13 cellular contexts compared by ENCODE assay signal in the genomic region with DNA sequence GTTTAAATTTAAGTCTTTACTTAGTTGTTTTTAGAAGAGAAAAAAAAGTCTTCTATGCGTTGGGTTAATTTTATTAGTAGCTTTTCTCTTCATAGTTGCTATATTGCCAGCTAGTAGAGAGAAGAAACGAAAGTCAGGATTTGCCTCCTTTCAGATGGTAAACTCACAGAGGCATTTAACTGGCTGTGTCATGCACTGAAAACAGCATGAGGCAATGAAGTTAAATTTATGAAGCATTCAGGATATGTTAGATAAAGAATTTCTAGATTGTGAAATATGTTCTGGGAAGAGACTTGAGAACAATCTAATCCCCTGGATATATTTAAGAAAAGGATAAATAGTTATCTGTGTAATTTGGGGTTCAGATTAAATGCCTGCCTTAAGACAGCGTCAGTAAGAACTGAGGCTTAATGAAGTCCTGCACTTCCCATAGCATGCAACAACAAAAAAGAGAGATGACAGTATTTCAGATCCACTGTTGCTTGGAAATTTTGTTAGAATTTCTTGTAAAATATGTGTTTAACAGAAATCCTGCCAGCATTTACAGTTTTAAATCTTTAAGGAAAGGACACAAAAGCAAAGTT. TPM values are rescaled to one million over a fixed set of nuclear protein-coding genes. Genes with fewer than 3 reads are reported as not detected.
DNase-seq lines count a peak whose midpoint lies in the region; ATAC-seq and TF ChIP-seq lines count a peak whose summit lies in the region.
"Had no signal": no experiment of that assay in that cellular context is flagged by ENCODE, and none has a peak within 500 bp of the region (broad histone marks: within the 10 kb centered on the region; RNA-seq: fewer than 3 reads in every experiment).

No MANE protein-coding gene starts in this region.

- H3K27ac ChIP-seq in SK-N-MC (peak overlapping the region; percentile 89), heart left ventricle (peak overlapping the region in 9 of 12 donors; percentile 27 to 67 (median 49))

- no peak for TF ChIP-seq POLR2A in heart left ventricle (IDR thresholded peaks at IDR 0.05)

- POLR2A ChIA-PET in AG04449 (lab: Yijun Ruan, JAX) = no interaction called here

- no peak overlapping the region for H3K27ac Mint-ChIP-seq in activated naive CD8-positive, alpha-beta T cell treated with anti-CD3 and anti-CD28 coated beads, Interleukin-2, amount 50 U/mL, for 24 hours
- H3K27ac Mint-ChIP-seq in activated naive CD4-positive, alpha-beta T cell treated with anti-CD3 and anti-CD28 coated beads for 36 hours = no peak overlapping the region
- H3K27ac Mint-ChIP-seq: activated CD4-positive, alpha-beta T cell treated with anti-CD3 and anti-CD28 coated beads, Interleukin-2, amount 10 ng/mL, durations not matched to agents 24 days and 14 days had no signal

- TF ChIP-seq CTCF in AG04449 (IDR thresholded peaks at IDR 0.05; ENCODE audit: insufficient read depth, low read length, missing control alignments) (no peak), heart left ventricle (IDR thresholded peaks at IDR 0.05) (no peak), omental fat pad (IDR thresholded peaks at IDR 0.05) (no peak)

- no peak overlapping the region for H3K4me3 Mint-ChIP-seq in activated naive CD8-positive, alpha-beta T cell treated with anti-CD3 and anti-CD28 coated beads, Interleukin-2, amount 50 U/mL, for 24 hours
- H3K4me3 Mint-ChIP-seq in activated naive CD4-positive, alpha-beta T cell treated with anti-CD3 and anti-CD28 coated beads for 36 hours = no peak overlapping the region
- H3K4me3 Mint-ChIP-seq: activated CD4-positive, alpha-beta T cell treated with anti-CD3 and anti-CD28 coated beads, Interleukin-2, amount 10 ng/mL, durations not matched to agents 24 days and 14 days had no signal

- CTCF ChIA-PET in AG04449 (lab: Yijun Ruan, JAX) = interaction anchor here (0.9 to 1.4 kb wide), 2 partner anchors 133 to 327 kb away, joined by 3 to 5 read pairs; no protein-coding TSS in a partner anchor
- CTCF ChIA-PET in activated naive CD4-positive, alpha-beta T cell treated with anti-CD3 and anti-CD28 coated beads for 36 hours (lab: Charles Lee) = interaction anchor here (0.7 kb wide), 1 partner anchor 134 kb away, joined by 3 read pairs; no protein-coding TSS in a partner anchor

- H3K4me3 ChIP-seq in AG04449 (ENCODE audit: low read depth, low read length) (no peak overlapping the region), SK-N-MC (peak overlapping the region; percentile 64), heart left ventricle (peak overlapping the region in 11 of 12 donors; percentile 12 to 54 (median 44))

- DNase-seq in AG04449 (ENCODE audit: low read depth, low spot score) (peak; percentile 14), SK-N-MC (ENCODE audit: low read depth, low spot score) (peak; percentile 57), heart left ventricle (no peak), omental fat pad (ENCODE audit: low spot score) (no peak), putamen (ENCODE audit: low spot score) (no peak)
- no peak for DNase-seq in activated naive CD8-positive, alpha-beta T cell treated with anti-CD3 and anti-CD28 coated beads, Interleukin-2, amount 50 U/mL, for 24 hours
- DNase-seq in activated naive CD4-positive, alpha-beta T cell treated with anti-CD3 and anti-CD28 coated beads for 36 hours = no peak
- no peak for DNase-seq in activated effector memory CD4-positive, alpha-beta T cell treated with anti-CD3 and anti-CD28 coated beads, Interleukin-2, amount 50 U/mL, for 16 hours
- DNase-seq: activated CD4-positive, alpha-beta T cell treated with anti-CD3 and anti-CD28 coated beads, Interleukin-2, amount 10 ng/mL, durations not matched to agents 24 days and 14 days; AML-193; NCI-H1417; stimulated activated CD4-positive, alpha-beta T cell treated with anti-CD3 and anti-CD28 coated beads, Interleukin-15, amount 100 ng/mL, for 24 hours had no signal

- no peaks in the 10 kb centered on the region for H3K36me3 Mint-ChIP-seq in activated naive CD8-positive, alpha-beta T cell treated with anti-CD3 and anti-CD28 coated beads, Interleukin-2, amount 50 U/mL, for 24 hours (ENCODE audit: low read depth)
- H3K36me3 Mint-ChIP-seq in activated naive CD4-positive, alpha-beta T cell treated with anti-CD3 and anti-CD28 coated beads for 36 hours (ENCODE audit: low read depth) = no peaks in the 10 kb centered on the region

- no peaks in the 10 kb centered on the region for H3K27me3 Mint-ChIP-seq in activated naive CD8-positive, alpha-beta T cell treated with anti-CD3 and anti-CD28 coated beads, Interleukin-2, amount 50 U/mL, for 24 hours
- no peaks in the 10 kb centered on the region for H3K27me3 Mint-ChIP-seq in activated naive CD4-positive, alpha-beta T cell treated with anti-CD3 and anti-CD28 coated beads for 36 hours (ENCODE audit: low read depth)
- H3K27me3 Mint-ChIP-seq: activated CD4-positive, alpha-beta T cell treated with anti-CD3 and anti-CD28 coated beads, Interleukin-2, amount 10 ng/mL, durations not matched to agents 24 days and 14 days had no signal

- intact Hi-C loops in heart left ventricle (cut with DNase I) = no loop called here
- intact Hi-C loops in activated naive CD4-positive, alpha-beta T cell treated with anti-CD3 and anti-CD28 coated beads for 36 hours (cut with micrococcal nuclease) = no loop called here

- peaks cover 0 to 37% (median 17%) of the 10 kb centered on the region in 12 donors for H3K4me1 ChIP-seq in heart left ventricle

- no peaks in the 10 kb centered on the region for H3K27me3 ChIP-seq in heart left ventricle

- H3K9me3 ChIP-seq in SK-N-MC (ENCODE audit: low read depth, low read length) (no peaks in the 10 kb centered on the region), heart left ventricle (no peaks in the 10 kb centered on the region)

- H3K9me3 Mint-ChIP-seq in activated naive CD8-positive, alpha-beta T cell treated with anti-CD3 and anti-CD28 coated beads, Interleukin-2, amount 50 U/mL, for 24 hours = no peaks in the 10 kb centered on the region
- H3K9me3 Mint-ChIP-seq in activated naive CD4-positive, alpha-beta T cell treated with anti-CD3 and anti-CD28 coated beads for 36 hours = no peaks in the 10 kb centered on the region
- H3K9me3 Mint-ChIP-seq: activated CD4-positive, alpha-beta T cell treated with anti-CD3 and anti-CD28 coated beads, Interleukin-2, amount 10 ng/mL, durations not matched to agents 24 days and 14 days had no signal

- H3K4me1 Mint-ChIP-seq in activated naive CD8-positive, alpha-beta T cell treated with anti-CD3 and anti-CD28 coated beads, Interleukin-2, amount 50 U/mL, for 24 hours = peaks cover 7% of the 10 kb centered on the region
- H3K4me1 Mint-ChIP-seq in activated naive CD4-positive, alpha-beta T cell treated with anti-CD3 and anti-CD28 coated beads for 36 hours (ENCODE audit: low read depth) = peaks cover 3% of the 10 kb centered on the region

- WGBS in heart left ventricle, 4 donors = 51 to 71% (median 58%) methylated on average over 3 of the region's 3 CpGs

- peak overlapping the region; percentile 72 for H3K9ac ChIP-seq in SK-N-MC (ENCODE audit: insufficient read length)

- no peaks in the 10 kb centered on the region for H3K36me3 ChIP-seq in SK-N-MC (ENCODE audit: insufficient read depth, low read length)
- H3K36me3 ChIP-seq in heart left ventricle = peaks cover 0 to 6% (median 0%) of the 10 kb centered on the region in 9 donors

- ATAC-seq in heart left ventricle (peak in 2 of 4 donors; percentile 58 to 70), omental fat pad (ENCODE audit: low FRiP score) (peak; percentile 68)
- ATAC-seq in activated naive CD8-positive, alpha-beta T cell treated with anti-CD3 and anti-CD28 coated beads, Interleukin-2, amount 50 U/mL, for 24 hours = no peak
- ATAC-seq: Panc1 had no signal

RNA-seq across cellular contexts. Expression of gene ANGPTL1, which starts 1.7 kb away (rescaled TPM):
- total RNA-seq in heart left ventricle (10 to 100 TPM in 7 of 9 donors, 1 to 10 TPM in 2; 7.9 to 31.1 (median 17.6) TPM), omental fat pad (100 to 1,000 TPM in 2 of 4 donors, 10 to 100 TPM in 2; 26.1 to 154 (median 88.3) TPM)
- polyA plus RNA-seq in heart left ventricle = 10 to 100 TPM in 1 of 2 donors, 1 to 10 TPM in 1; 5.0 to 12.6 TPM
- not detected for total RNA-seq in activated naive CD4-positive, alpha-beta T cell treated with anti-CD3 and anti-CD28 coated beads for 36 hours
- total RNA-seq: activated CD4-positive, alpha-beta T cell treated with anti-CD3 and anti-CD28 coated beads, Interleukin-2, amount 10 ng/mL, durations not matched to agents 24 days and 14 days had no signal

Comparison
In these comparisons a context has a peak if more than half of its experiments do, and no peak if none do; other contexts are left out.
1. DNase-seq: peak in AG04449 (single experiment) and SK-N-MC (single experiment); none in heart left ventricle (0 of 5), omental fat pad (single experiment), putamen (single experiment), activated naive CD8-positive, alpha-beta T cell treated with anti-CD3 and anti-CD28 coated beads, Interleukin-2, amount 50 U/mL, for 24 hours (single experiment), activated naive CD4-positive, alpha-beta T cell treated with anti-CD3 and anti-CD28 coated beads for 36 hours (single experiment) and activated effector memory CD4-positive, alpha-beta T cell treated with anti-CD3 and anti-CD28 coated beads, Interleukin-2, amount 50 U/mL, for 16 hours (single experiment).
2. RNA of gene ANGPTL1, which starts 1.7 kb away (total RNA-seq): 26.1 to 154 TPM in omental fat pad and 7.9 to 31.1 TPM in heart left ventricle; not detected in activated naive CD4-positive, alpha-beta T cell treated with anti-CD3 and anti-CD28 coated beads for 36 hours; every median in the first group is over 4 times any median in the second.